Comparison of ENCODE assay signal across 9 cellular contexts in genomic region chr11:93041682-93042081, GRCh38.
"Had no signal": no experiment of that assay in that cellular context is flagged by ENCODE, and none has a peak within 500 bp of the region (broad histone marks: within the 10 kb centered on the region; RNA-seq: fewer than 3 reads in every experiment).

No MANE protein-coding gene starts in this region.

- H3K4me2 ChIP-seq: KMS-11 had no signal

- H3K36me3 ChIP-seq: HAP-1 had no signal

- H3K4me1 Mint-ChIP-seq: IgD-negative memory B cell had no signal

- H3K9me3 ChIP-seq: HAP-1 had no signal

- H3K4me1 ChIP-seq: HAP-1 had no signal

- H3K4me3 Mint-ChIP-seq: IgD-negative memory B cell had no signal

- H3K36me3 Mint-ChIP-seq: IgD-negative memory B cell had no signal

- H3K27ac Mint-ChIP-seq: IgD-negative memory B cell had no signal

- H3K9ac ChIP-seq: GM23248, KMS-11 had no signal

- DNase-seq: GM23248, H7, Karpas-422, KBM-7 had no signal

- H3K27ac ChIP-seq: GM23248, KMS-11 had no signal

- ATAC-seq: HCT116, HepG2 had no signal

- H2AFZ ChIP-seq: GM23248 had no signal

- H3K4me3 ChIP-seq: GM23248, HAP-1 had no signal
